ENCODE assay signal across 27 cellular contexts in genomic region chr16:81987121-81987520, GRCh38. TPM values are rescaled to one million over a fixed set of nuclear protein-coding genes. Genes with fewer than 3 reads are reported as not detected.
DNase-seq lines count a peak whose midpoint lies in the region; ATAC-seq, FAIRE-seq and TF ChIP-seq lines count a peak whose summit lies in the region.
"Had no signal": no experiment of that assay in that cellular context is flagged by ENCODE, and none has a peak within 500 bp of the region (broad histone marks: within the 10 kb centered on the region; RNA-seq: fewer than 3 reads in every experiment).

No MANE protein-coding gene starts in this region.

- H3K9me3 Mint-ChIP-seq in CD14-positive monocyte = no peaks in the 10 kb centered on the region
- no peaks in the 10 kb centered on the region for H3K9me3 Mint-ChIP-seq in activated CD4-positive, alpha-beta memory T cell treated with anti-CD3 and anti-CD28 coated beads, Interleukin-2, amount 10 ng/mL, durations not matched to agents 7 days and 5 days
- H3K9me3 Mint-ChIP-seq: CD4-positive, alpha-beta memory T cell; H9; HFFc6 had no signal

- no peak overlapping the region for H3K27ac ChIP-seq in HCT116 (ENCODE audit: low read depth, low read length)
- no peak overlapping the region for H3K27ac ChIP-seq in PC-9
- no peak overlapping the region for H3K27ac ChIP-seq in K562 (ENCODE audit: extremely low read depth, low read depth, low read length)
- H3K27ac ChIP-seq in caudate nucleus (ENCODE audit: low read depth, low read length) = no peak overlapping the region
- H3K27ac ChIP-seq: A549; BLaER1 treated with 17β-estradiol and CSF1 and Interleukin-3, amounts not matched to agents 10 nM and 100 nM; GM23248 had no signal

- intact Hi-C loops in HCT116 (cut with micrococcal nuclease) = no loop called here
- intact Hi-C loops in PC-9 (cut with micrococcal nuclease; ENCODE audit: unreplicated experiment) = no loop called here
- intact Hi-C loops in K562 (cut with micrococcal nuclease) = no loop called here
- intact Hi-C loops in CD14-positive monocyte (cut with micrococcal nuclease) = no loop called here

- DNase-seq in COLO829 (ENCODE audit: low spot score) = peak; percentile 24
- no peak for DNase-seq in HCT116 (ENCODE audit: low read depth, low spot score)
- DNase-seq in PC-9 = no peak
- DNase-seq in K562 (ENCODE audit: extremely low read depth in 1 of 4, low spot score in 3 of 4) = no peak
- no peak for DNase-seq in CD14-positive monocyte (ENCODE audit: low spot score)
- DNase-seq in GM10248 (ENCODE audit: extremely low spot score) = no peak
- DNase-seq in activated CD4-positive, alpha-beta memory T cell treated with anti-CD3 and anti-CD28 coated beads, Interleukin-2, amount 10 ng/mL, durations not matched to agents 7 days and 5 days = no peak
- no peak for DNase-seq in caudate nucleus (lab: John Stamatoyannopoulos, UW)
- DNase-seq: 8988T; ACHN; AML-193; BE2C; Caco-2; CD4-positive, alpha-beta memory T cell; DMS 273 treated with DMSO at 0.1 percent for 48 hours; DMS79; EL; GDM1; GM23248; H9; HFFc6 had no signal

- peaks cover 7 to 15% (median 14%) of the 10 kb centered on the region in 3 donors for H3K27me3 Mint-ChIP-seq in CD14-positive monocyte (ENCODE audit: low read depth in 3 of 3)
- H3K27me3 Mint-ChIP-seq in activated CD4-positive, alpha-beta memory T cell treated with anti-CD3 and anti-CD28 coated beads, Interleukin-2, amount 10 ng/mL, durations not matched to agents 7 days and 5 days = peaks cover 8% of the 10 kb centered on the region

- TF ChIP-seq POLR2A in HCT116 (IDR thresholded peaks at IDR 0.05; ENCODE audit: borderline replicate concordance, extremely low read depth, insufficient read depth, insufficient read length) = no peak
- TF ChIP-seq POLR2A in K562 (conservative IDR thresholded peaks at IDR 0.05) = no peak

- H2AFZ ChIP-seq in HCT116 (ENCODE audit: low read depth, low read length, poor library complexity, severe bottlenecking) (no peak overlapping the region), PC-9 (no peak overlapping the region), K562 (ENCODE audit: low read depth, low read length) (no peak overlapping the region)
- H2AFZ ChIP-seq: GM23248 had no signal

- H3K79me2 ChIP-seq in HCT116 (ENCODE audit: insufficient read depth, low read length) (no peaks in the 10 kb centered on the region), PC-9 (ENCODE audit: low read depth) (no peaks in the 10 kb centered on the region), K562 (ENCODE audit: control insufficient read depth, insufficient read depth, low read length) (no peaks in the 10 kb centered on the region)

- no TSS peak for BruUV-seq in HCT116 (replicated peaks; lab: Mats Ljungman, UMichigan)
- BruUV-seq in PC-9 (replicated peaks; lab: Mats Ljungman, UMichigan) = no TSS peak
- BruUV-seq in K562 (replicated peaks; lab: Mats Ljungman, UMichigan) = no TSS peak

- no peaks in the 10 kb centered on the region for H3K4me1 Mint-ChIP-seq in CD14-positive monocyte
- H3K4me1 Mint-ChIP-seq in activated CD4-positive, alpha-beta memory T cell treated with anti-CD3 and anti-CD28 coated beads, Interleukin-2, amount 10 ng/mL, durations not matched to agents 7 days and 5 days = no peaks in the 10 kb centered on the region
- H3K4me1 Mint-ChIP-seq: CD4-positive, alpha-beta memory T cell had no signal

- H3K9me3 ChIP-seq in HCT116 (ENCODE audit: control insufficient read depth in 1 of 2, insufficient read depth in 1 of 2, low read depth in 1 of 2, low read length in 2 of 2) (no peaks in the 10 kb centered on the region), PC-9 (ENCODE audit: insufficient read depth, low read depth) (no peaks in the 10 kb centered on the region), K562 (replicated peaks; ENCODE audit: control insufficient read depth, insufficient read depth, low read depth, low read length) (no peaks in the 10 kb centered on the region)
- H3K9me3 ChIP-seq: A549; BE2C; BLaER1 treated with 17β-estradiol and CSF1 and Interleukin-3, amounts not matched to agents 10 nM and 100 nM; Caco-2 had no signal

- H3F3A ChIP-seq in PC-9 (ENCODE audit: insufficient read depth, low read depth) = peaks cover 7% of the 10 kb centered on the region; the same call in 1 of the 2 replicates

- TF ChIP-seq EP300 in K562 (IDR thresholded peaks at IDR 0.05; ENCODE audit: low read length) = no peak

- no peak for TF ChIP-seq RAD21 in HCT116 (IDR thresholded peaks at IDR 0.05; ENCODE audit: low read depth)
- TF ChIP-seq RAD21 in K562 (CRISPR knock-in tag; conservative IDR thresholded peaks at IDR 0.05 in 1 of 2, IDR thresholded peaks at IDR 0.05 in 1 of 2) = no peak

- CTCF ChIA-PET in HCT116 (lab: Charles Lee) (interaction anchor here (1.1 to 2.0 kb wide), 2 partner anchors 10 to 66 kb away, joined by 3 to 18 read pairs; no protein-coding TSS in a partner anchor), PC-9 (lab: Charles Lee) (interaction anchor here (0.9 kb wide), 1 partner anchor 10 kb away, joined by 3 read pairs; no protein-coding TSS in a partner anchor), K562 (lab: Yijun Ruan, JAX; ENCODE audit: low intra/inter-chr PET ratio) (no interaction called here), GM10248 (lab: Yijun Ruan, JAX) (no interaction called here)
- CTCF ChIA-PET in activated CD4-positive, alpha-beta memory T cell treated with anti-CD3 and anti-CD28 coated beads, Interleukin-2, amount 10 ng/mL, durations not matched to agents 7 days and 5 days (lab: Charles Lee) = no interaction called here

- 1% methylated on average over 8 of the region's 8 CpGs for WGBS in K562 (ENCODE audit: insufficient coverage, low coverage, missing lambda C conversion rate)

- H3K4me3 ChIP-seq in HCT116 (replicated peaks in 1 of 2; ENCODE audit: low read depth in 1 of 2, low read length in 2 of 2) (no peak overlapping the region), PC-9 (no peak overlapping the region), K562 (no peak overlapping the region)
- H3K4me3 ChIP-seq: A549; BLaER1 treated with 17β-estradiol and CSF1 and Interleukin-3, amounts not matched to agents 10 nM and 100 nM; GM23248 had no signal

- H3K4me2 ChIP-seq in HCT116 (ENCODE audit: low read length) = peak overlapping the region; percentile 56; the same call in 1 of the 2 replicates
- H3K4me2 ChIP-seq in PC-9 = peak overlapping the region; percentile 59; the same call in 1 of the 2 replicates
- H3K4me2 ChIP-seq in K562 (ENCODE audit: insufficient read depth, low read length) = no peak overlapping the region
- H3K4me2 ChIP-seq: A549; BLaER1 treated with 17β-estradiol and CSF1 and Interleukin-3, amounts not matched to agents 10 nM and 100 nM had no signal

- no peak overlapping the region for H3K9ac ChIP-seq in HCT116 (ENCODE audit: low read length)
- no peak overlapping the region for H3K9ac ChIP-seq in K562 (ENCODE audit: insufficient read depth in 1 of 2, low read depth in 2 of 2, low read length in 2 of 2)
- H3K9ac ChIP-seq: BLaER1 treated with 17β-estradiol and CSF1 and Interleukin-3, amounts not matched to agents 10 nM and 100 nM; GM23248 had no signal

- peaks cover 8 to 15% of the 10 kb centered on the region in 2 experiments; a peak in 3 of 4 replicates for H3K4me1 ChIP-seq in HCT116 (ENCODE audit: control insufficient read depth in 1 of 2, insufficient read depth in 2 of 2, low read length in 2 of 2)
- H3K4me1 ChIP-seq in PC-9 (replicated peaks; ENCODE audit: insufficient read depth) = peaks cover 21% of the 10 kb centered on the region
- H3K4me1 ChIP-seq in K562 (replicated peaks in 1 of 2; ENCODE audit: control insufficient read depth in 2 of 2, insufficient read depth in 2 of 2, low read length in 2 of 2) = no peaks in the 10 kb centered on the region
- H3K4me1 ChIP-seq: A549; BE2C; BLaER1 treated with 17β-estradiol and CSF1 and Interleukin-3, amounts not matched to agents 10 nM and 100 nM had no signal

- TF ChIP-seq CTCF in HCT116 (IDR thresholded peaks at IDR 0.05 in 2 of 3, conservative IDR thresholded peaks at IDR 0.05 in 1 of 3; ENCODE audit: borderline replicate concordance in 1 of 3, insufficient read depth in 1 of 3, low read depth in 2 of 3, low read length in 2 of 3) = no peak
- no peak for TF ChIP-seq CTCF in PC-9 (conservative IDR thresholded peaks at IDR 0.05)
- no peak for TF ChIP-seq CTCF in K562 (IDR thresholded peaks at IDR 0.05 in 2 of 3, conservative IDR thresholded peaks at IDR 0.05 in 1 of 3; ENCODE audit: insufficient read depth in 2 of 3, low read depth in 1 of 3, low read length in 3 of 3)
- TF ChIP-seq CTCF in CD14-positive monocyte (IDR thresholded peaks at IDR 0.05) = no peak
- TF ChIP-seq CTCF in GM10248 (IDR thresholded peaks at IDR 0.05; ENCODE audit: control extremely low read depth, extremely low read depth, low read depth, missing control alignments) = no peak

- POLR2A ChIA-PET in HCT116 (lab: Charles Lee) (interaction anchor here (0.9 kb wide), 1 partner anchor 10 kb away, joined by 3 read pairs; no protein-coding TSS in a partner anchor), PC-9 (lab: Charles Lee; ENCODE audit: unreplicated experiment) (no interaction called here), K562 (lab: Yijun Ruan, JAX) (interaction anchor here (0.6 to 1.4 kb wide), 3 partner anchors 10 to 1460 kb away, joined by 3 to 5 read pairs (median 3); no protein-coding TSS in a partner anchor), GM10248 (lab: Yijun Ruan, JAX) (no interaction called here)
- POLR2A ChIA-PET in activated CD4-positive, alpha-beta memory T cell treated with anti-CD3 and anti-CD28 coated beads, Interleukin-2, amount 10 ng/mL, durations not matched to agents 7 days and 5 days (lab: Charles Lee) = no interaction called here

- RAD21 ChIA-PET in HCT116 (lab: Charles Lee; ENCODE audit: low non-redundant PET in 1 of 2, low total read pairs in 2 of 2, uncharacterized antibody in 2 of 2, unreplicated experiment in 2 of 2) = no interaction called here

- H3K9me2 ChIP-seq in HCT116 (ENCODE audit: insufficient read depth) (no peaks in the 10 kb centered on the region), PC-9 (ENCODE audit: insufficient read depth) (no peaks in the 10 kb centered on the region)

- FAIRE-seq in K562 (lab: Jason Lieb, UNC) = no peak
- FAIRE-seq: A549, D721Med, GM12891, GM18507 had no signal

- H3K27ac Mint-ChIP-seq in CD14-positive monocyte = no peak overlapping the region
- H3K27ac Mint-ChIP-seq in activated CD4-positive, alpha-beta memory T cell treated with anti-CD3 and anti-CD28 coated beads, Interleukin-2, amount 10 ng/mL, durations not matched to agents 7 days and 5 days = no peak overlapping the region
- H3K27ac Mint-ChIP-seq: CD4-positive, alpha-beta memory T cell; HFFc6 had no signal

- no peaks in the 10 kb centered on the region for H4K20me1 ChIP-seq in HCT116 (ENCODE audit: insufficient read depth)
- no peaks in the 10 kb centered on the region for H4K20me1 ChIP-seq in PC-9 (ENCODE audit: insufficient read depth)
- no peaks in the 10 kb centered on the region for H4K20me1 ChIP-seq in K562 (replicated peaks; ENCODE audit: control insufficient read depth, insufficient read depth, low read length)
- H4K20me1 ChIP-seq: BLaER1 treated with 17β-estradiol and CSF1 and Interleukin-3, amounts not matched to agents 10 nM and 100 nM had no signal

- in situ Hi-C loops in K562 (cut with MboI) = no loop called here

- ATAC-seq in HCT116 (no peak), K562 (no peak)

- no peak overlapping the region for H3K4me3 Mint-ChIP-seq in CD14-positive monocyte
- H3K4me3 Mint-ChIP-seq in activated CD4-positive, alpha-beta memory T cell treated with anti-CD3 and anti-CD28 coated beads, Interleukin-2, amount 10 ng/mL, durations not matched to agents 7 days and 5 days = no peak overlapping the region
- H3K4me3 Mint-ChIP-seq: CD4-positive, alpha-beta memory T cell; H9; HFFc6 had no signal

- no peaks in the 10 kb centered on the region for H3K36me3 Mint-ChIP-seq in CD14-positive monocyte
- H3K36me3 Mint-ChIP-seq in activated CD4-positive, alpha-beta memory T cell treated with anti-CD3 and anti-CD28 coated beads, Interleukin-2, amount 10 ng/mL, durations not matched to agents 7 days and 5 days (ENCODE audit: low read depth) = no peaks in the 10 kb centered on the region
- H3K36me3 Mint-ChIP-seq: CD4-positive, alpha-beta memory T cell had no signal

- H3K9me1 ChIP-seq in K562 (ENCODE audit: control insufficient read depth, insufficient read depth, low read length) = no peaks in the 10 kb centered on the region

- H3K27me3 ChIP-seq in HCT116 (ENCODE audit: insufficient read depth, low read length) (no peaks in the 10 kb centered on the region), PC-9 (ENCODE audit: insufficient read depth, low read depth) (no peaks in the 10 kb centered on the region), K562 (ENCODE audit: control insufficient read depth in 2 of 2, insufficient read depth in 2 of 2, low read length in 2 of 2) (peaks cover 3 to 9% of the 10 kb centered on the region in 2 experiments; a peak in 3 of 5 replicates)
- H3K27me3 ChIP-seq: BE2C; BLaER1 treated with 17β-estradiol and CSF1 and Interleukin-3, amounts not matched to agents 10 nM and 100 nM had no signal

- H3K36me3 ChIP-seq in HCT116 (ENCODE audit: control insufficient read depth in 1 of 2, insufficient read depth in 2 of 2, low read length in 2 of 2) (no peaks in the 10 kb centered on the region), PC-9 (ENCODE audit: low read depth) (no peaks in the 10 kb centered on the region), K562 (ENCODE audit: control insufficient read depth, insufficient read depth, low read length) (no peaks in the 10 kb centered on the region)
- H3K36me3 ChIP-seq: BE2C; BLaER1 treated with 17β-estradiol and CSF1 and Interleukin-3, amounts not matched to agents 10 nM and 100 nM had no signal

RNA-seq across cellular contexts. Expression of gene SDR42E1, which starts 24.1 kb away (rescaled TPM):
- total RNA-seq in HCT116 (2021; ENCODE audit: unreplicated experiment) (17.4 TPM), PC-9 (2021) (10.5 and 11.6 TPM in 2 replicates), K562 (2014; rRNA removed) (0.29 and 0.64 TPM in 2 replicates), K562 (2014; rRNA removed; fragmentation: Illumina TruSeq; extraction: Trizol) (0.29 and 0.64 TPM in 2 replicates), K562 (2015; rRNA removed; fragmentation: Illumina TruSeq; extraction: Trizol) (0.22 and 0.49 TPM in 2 replicates), K562 (2021) (0.42 and 0.92 TPM in 2 replicates)
- polyA plus RNA-seq in HCT116 (2012) = 11.0 and 11.9 TPM in 2 replicates
- total RNA-seq in K562 (2011; cell fraction: chromatin; rRNA removed; ENCODE audit: low replicate concordance) = 0.12 and 1.2 TPM in 2 replicates
- 0.17 and 0.39 TPM in 2 replicates for total RNA-seq in K562 (2011; cell fraction: nucleolus; rRNA removed)
- 0.07 and 0.31 TPM in 2 replicates for total RNA-seq in K562 (2011; cell fraction: nucleoplasm; rRNA removed)
- polyA plus RNA-seq in K562 (2011; rRNA removed) (0.22 and 0.25 TPM in 2 replicates), K562 (2014; fragmentation: Illumina TruSeq; extraction: Trizol) (0.22 and 0.54 TPM in 2 replicates), K562 (2014; fragmentation: Nextera tagmentation; extraction: Ambion mirVana) (1 to 10 TPM in 1 of 2 experiments, under 1 TPM in 1; 0.77 to 1.3 TPM), K562 (2014; rRNA removed) (0.13 and 0.46 TPM in 2 replicates), CD14-positive monocyte (not detected)
- polyA plus RNA-seq in K562 (2011; cell fraction: cytosol; rRNA removed) = 0.01 and 0.10 TPM in 2 replicates
- 0.14 and 0.15 TPM in 2 replicates for polyA plus RNA-seq in K562 (2011; cell fraction: nucleus; rRNA removed)
- polyA plus RNA-seq in K562 (2012) = 0.40 and 2.6 TPM in 2 replicates
- 0.60 and 0.67 TPM in 2 replicates for polyA minus RNA-seq in K562 (2011; rRNA and poly(A)+ RNA removed)
- polyA minus RNA-seq in K562 (2011; cell fraction: cytosol; rRNA and poly(A)+ RNA removed) = not detected in 2 replicates
- polyA minus RNA-seq in K562 (2011; cell fraction: nucleus; rRNA and poly(A)+ RNA removed) = 0.11 and 0.27 TPM in 2 replicates
- 1 to 10 TPM; 5.8 to 5.9 TPM for total RNA-seq in activated CD4-positive, alpha-beta memory T cell treated with anti-CD3 and anti-CD28 coated beads, Interleukin-2, amount 10 ng/mL, durations not matched to agents 7 days and 5 days
- total RNA-seq: GM23248, H4, H9, HFFc6 had no signal
- polyA plus RNA-seq: GM23248 had no signal

RNA-seq across cellular contexts. Expression of gene HSD17B2, which starts 47.9 kb away (rescaled TPM):
- not detected for total RNA-seq in HCT116 (2021; ENCODE audit: unreplicated experiment)
- not detected in 2 replicates for polyA plus RNA-seq in HCT116 (2012)
- not detected in 2 replicates for total RNA-seq in PC-9 (2021)
- not detected in 2 replicates for total RNA-seq in K562 (2011; cell fraction: chromatin; rRNA removed; ENCODE audit: low replicate concordance)
- total RNA-seq in K562 (2011; cell fraction: nucleolus; rRNA removed) = not detected in 2 replicates
- total RNA-seq in K562 (2011; cell fraction: nucleoplasm; rRNA removed) = not detected in 2 replicates
- not detected in 2 replicates for total RNA-seq in K562 (2014; rRNA removed)
- not detected in 2 replicates for total RNA-seq in K562 (2014; rRNA removed; fragmentation: Illumina TruSeq; extraction: Trizol)
- not detected in 2 replicates for total RNA-seq in K562 (2015; rRNA removed; fragmentation: Illumina TruSeq; extraction: Trizol)
- total RNA-seq in K562 (2021) = not detected in 2 replicates
- not detected in 2 replicates for polyA plus RNA-seq in K562 (2011; rRNA removed)
- polyA plus RNA-seq in K562 (2011; cell fraction: cytosol; rRNA removed) = not detected in 2 replicates
- not detected in 2 replicates for polyA plus RNA-seq in K562 (2011; cell fraction: nucleus; rRNA removed)
- not detected in 2 replicates for polyA plus RNA-seq in K562 (2012)
- polyA plus RNA-seq in K562 (2014; fragmentation: Illumina TruSeq; extraction: Trizol) = not detected in 2 replicates
- polyA plus RNA-seq in K562 (2014; fragmentation: Nextera tagmentation; extraction: Ambion mirVana) = not detected
- not detected in 2 replicates for polyA plus RNA-seq in K562 (2014; rRNA removed)
- polyA minus RNA-seq in K562 (2011; rRNA and poly(A)+ RNA removed) = not detected in 2 replicates
- polyA minus RNA-seq in K562 (2011; cell fraction: cytosol; rRNA and poly(A)+ RNA removed) = not detected in 2 replicates
- polyA minus RNA-seq in K562 (2011; cell fraction: nucleus; rRNA and poly(A)+ RNA removed) = not detected in 2 replicates
- polyA plus RNA-seq in CD14-positive monocyte = not detected
- total RNA-seq in activated CD4-positive, alpha-beta memory T cell treated with anti-CD3 and anti-CD28 coated beads, Interleukin-2, amount 10 ng/mL, durations not matched to agents 7 days and 5 days = not detected
- total RNA-seq: CD4-positive, alpha-beta memory T cell; GM23248; H9 had no signal
- polyA plus RNA-seq: CD4-positive, alpha-beta memory T cell; GM23248 had no signal

Comparison
In these comparisons a context has a peak if more than half of its experiments do, and no peak if none do; other contexts are left out.
1. CTCF ChIA-PET loops: an anchor here in HCT116 (1.1 to 2.0 kb wide) and PC-9 (0.9 kb wide); none called in K562, GM10248 and activated CD4-positive, alpha-beta memory T cell treated with anti-CD3 and anti-CD28 coated beads, Interleukin-2, amount 10 ng/mL, durations not matched to agents 7 days and 5 days.
2. POLR2A ChIA-PET loops: an anchor here in HCT116 (0.9 kb wide) and K562 (0.6 to 1.4 kb wide); none called in PC-9, GM10248 and activated CD4-positive, alpha-beta memory T cell treated with anti-CD3 and anti-CD28 coated beads, Interleukin-2, amount 10 ng/mL, durations not matched to agents 7 days and 5 days.